Comparison of ENCODE assay signal across 12 cellular contexts in genomic region chr17:57984226-57984890, GRCh38. TPM values are rescaled to one million over a fixed set of nuclear protein-coding genes. Genes with fewer than 3 reads are reported as not detected.
DNase-seq lines count a peak whose midpoint lies in the region; ATAC-seq and TF ChIP-seq lines count a peak whose summit lies in the region.
"Had no signal": no experiment of that assay in that cellular context is flagged by ENCODE, and none has a peak within 500 bp of the region (broad histone marks: within the 10 kb centered on the region; RNA-seq: fewer than 3 reads in every experiment).

No MANE protein-coding gene starts in this region.

- H3K9ac ChIP-seq in SK-N-SH (peak overlapping the region; percentile 98; the same call in 1 of the 2 replicates), SK-N-MC (ENCODE audit: insufficient read length) (peak overlapping the region; percentile 87)

- H3K27ac ChIP-seq in SK-N-SH (ENCODE audit: low read depth in 2 of 2, low read length in 1 of 2) (peak overlapping the region; percentile 78 to 96; a peak in 3 of 4 replicates), SK-N-MC (peak overlapping the region; percentile 78), stomach (peak overlapping the region in 4 of 5 donors; percentile 97 to 100 (median 98))

- CTCF ChIA-PET in SK-N-SH (lab: Yijun Ruan, JAX): interaction anchor here (1.0 to 3.6 kb wide), 14 partner anchors 10 to 189 kb away, joined by 3 to 29 read pairs (median 4); partner anchors contain the start of gene CUEDC1

- H3K27ac Mint-ChIP-seq in immature natural killer cell: peak overlapping the region in 5 of 6 donors; percentile 4 to 84 (median 57)

- H3K4me3 ChIP-seq in SK-N-SH (ENCODE audit: low read depth in 2 of 2, low read length in 1 of 2) (peak overlapping the region; percentile 78 to 98; a peak in 3 of 4 replicates), SK-N-MC (peak overlapping the region; percentile 82), stomach (peak overlapping the region in 2 of 4 donors; percentile 6 to 23)

- no peaks in the 10 kb centered on the region for H3K9me2 ChIP-seq in SK-N-SH

- peak overlapping the region; percentile 67 to 96 (median 76) for H3K4me3 Mint-ChIP-seq in immature natural killer cell
- H3K4me3 Mint-ChIP-seq: activated CD4-positive, alpha-beta T cell treated with anti-CD3 and anti-CD28 coated beads, Interleukin-2, amount 10 ng/mL, durations not matched to agents 7 days and 5 days had no signal

- no peak for TF ChIP-seq RAD21 in SK-N-SH (IDR thresholded peaks at IDR 0.05; ENCODE audit: low read length)

- no peaks in the 10 kb centered on the region for H3K9me3 ChIP-seq in SK-N-SH
- no peaks in the 10 kb centered on the region for H3K9me3 ChIP-seq in SK-N-MC (ENCODE audit: low read depth, low read length)
- no peaks in the 10 kb centered on the region for H3K9me3 ChIP-seq in stomach

- H3K4me1 Mint-ChIP-seq in immature natural killer cell: peaks cover 69 to 83% of the 10 kb centered on the region in 2 donors

- peaks cover 47 to 62% of the 10 kb centered on the region in 2 experiments for H3K36me3 ChIP-seq in SK-N-SH (replicated peaks in 1 of 2; ENCODE audit: control insufficient read depth in 1 of 2, insufficient read depth in 2 of 2, low read length in 1 of 2)
- peaks cover 57% of the 10 kb centered on the region for H3K36me3 ChIP-seq in SK-N-MC (ENCODE audit: insufficient read depth, low read length)
- H3K36me3 ChIP-seq in stomach: peaks cover 17 to 40% (median 37%) of the 10 kb centered on the region in 4 donors

- peaks cover 84% of the 10 kb centered on the region for H3K79me2 ChIP-seq in SK-N-SH (ENCODE audit: insufficient read depth)

- DNase-seq in SK-N-SH (no peak), SK-N-MC (ENCODE audit: low read depth, low spot score) (no peak), immature natural killer cell (peak in 2 of 3 donors; percentile 22 to 33), stomach (no peak), G401 (ENCODE audit: low spot score) (no peak), NCI-H1694 treated with DMSO at 0.1 percent for 48 hours (lab: John Stamatoyannopoulos, UW) (no peak)
- DNase-seq: 8988T; activated CD4-positive, alpha-beta T cell treated with anti-CD3 and anti-CD28 coated beads, Interleukin-2, amount 10 ng/mL, durations not matched to agents 7 days and 5 days; amniotic stem cell; erythroblast had no signal

- WGBS in SK-N-SH (ENCODE audit: low lambda C conversion rate): 58% methylated on average over 4 of the region's 4 CpGs
- WGBS in stomach, 5 donors: 39 to 44% (median 43%) methylated on average over 4 of the region's 4 CpGs

- peaks cover 0 to 26% (median 12%) of the 10 kb centered on the region in 3 donors for H3K36me3 Mint-ChIP-seq in immature natural killer cell

- H3K27me3 ChIP-seq in SK-N-SH (ENCODE audit: insufficient read depth) (no peaks in the 10 kb centered on the region), stomach (no peaks in the 10 kb centered on the region)

- intact Hi-C loops in stomach (cut with DNase I; ENCODE audit: low total_unique reads): no loop called here

- POLR2A ChIA-PET in SK-N-SH (lab: Yijun Ruan, JAX): interaction anchor here (0.8 to 1.5 kb wide), 2 partner anchors 22 to 23 kb away, joined by 3 to 5 read pairs; partner anchors contain the start of gene SRSF1

- no peak for TF ChIP-seq EP300 in SK-N-SH (IDR thresholded peaks at IDR 0.05; ENCODE audit: borderline replicate concordance in 1 of 2, low read depth in 1 of 2, low read length in 1 of 2)
- no peak for TF ChIP-seq EP300 in stomach (IDR thresholded peaks at IDR 0.05)

- peak overlapping the region; percentile 91 for H3K4me2 ChIP-seq in SK-N-SH

- in situ Hi-C loops in G401 (cut with HindIII; ENCODE audit: low sequenced_read_pairs): no loop called here

- no peak for TF ChIP-seq CTCF in SK-N-SH (IDR thresholded peaks at IDR 0.05)
- no peak for TF ChIP-seq CTCF in stomach (IDR thresholded peaks at IDR 0.05)

- H4K20me1 ChIP-seq in SK-N-SH (ENCODE audit: insufficient read depth): peaks cover 58% of the 10 kb centered on the region

- H3K4me1 ChIP-seq in SK-N-SH (ENCODE audit: control insufficient read depth in 1 of 2, insufficient read depth in 2 of 2, low read depth in 1 of 2, low read length in 1 of 2) (peaks cover 18 to 52% of the 10 kb centered on the region in 2 experiments), stomach (peaks cover 41 to 77% (median 59%) of the 10 kb centered on the region in 4 donors)

- H3K27me3 Mint-ChIP-seq in immature natural killer cell (ENCODE audit: low read depth in 3 of 3): peaks cover 8 to 19% (median 11%) of the 10 kb centered on the region in 3 donors
- H3K27me3 Mint-ChIP-seq: activated CD4-positive, alpha-beta T cell treated with anti-CD3 and anti-CD28 coated beads, Interleukin-2, amount 10 ng/mL, durations not matched to agents 7 days and 5 days had no signal

- H3F3A ChIP-seq in SK-N-SH (replicated peaks; ENCODE audit: insufficient read depth): peaks cover 40% of the 10 kb centered on the region

- no peak for ATAC-seq in SK-N-SH treated with all-trans-retinoic acid at 6 μM for 48 hours
- no peak for ATAC-seq in HG02798 (IDR thresholded peaks at IDR 0.05; ENCODE audit: poor library complexity, unreplicated experiment)

- no peak overlapping the region for H2AFZ ChIP-seq in SK-N-SH (ENCODE audit: low read depth)

- H3K9me3 Mint-ChIP-seq in immature natural killer cell: no peaks in the 10 kb centered on the region
- H3K9me3 Mint-ChIP-seq: activated CD4-positive, alpha-beta T cell treated with anti-CD3 and anti-CD28 coated beads, Interleukin-2, amount 10 ng/mL, durations not matched to agents 7 days and 5 days had no signal

- no peak for TF ChIP-seq POLR2A in stomach (IDR thresholded peaks at IDR 0.05)

TF ChIP-seq in SK-N-SH, 30 proteins besides CTCF, POLR2A, EP300 and RAD21:
- TF ChIP-seq MXI1 (IDR thresholded peaks at IDR 0.05; ENCODE audit: low read depth, low read length) (0 out of 2 replicates have a peak, but pooled peaks have one; percentile 34), EZH2phosphoT487 (IDR thresholded peaks at IDR 0.05; ENCODE audit: borderline replicate concordance, low read depth) (no peak)

TF ChIP-seq in SK-N-SH treated with all-trans-retinoic acid at 6 μM for 48 hours, 23 proteins besides CTCF, POLR2A, EP300 and RAD21:
- no peak for TF ChIP-seq BACH2 (CRISPR knock-in tag; IDR thresholded peaks at IDR 0.05; ENCODE audit: borderline replicate concordance)

RNA-seq across cellular contexts. Expression of gene VEZF1, which starts 3.7 kb away (rescaled TPM):
- 35.1 and 43.0 TPM in 2 replicates for polyA plus RNA-seq in SK-N-SH (2012; rRNA removed)
- polyA plus RNA-seq in SK-N-SH (2012; cell fraction: cytosol; rRNA removed): 42.9 and 43.3 TPM in 2 replicates
- 27.8 and 49.4 TPM in 2 replicates for polyA plus RNA-seq in SK-N-SH (2012; cell fraction: nucleus; rRNA removed)
- 10 to 100 TPM; 35.8 to 54.1 (median 40.1) TPM for polyA plus RNA-seq in immature natural killer cell
- total RNA-seq in stomach: 100 to 1,000 TPM in 1 of 5 donors, 10 to 100 TPM in 3, 1 to 10 TPM in 1; 7.8 to 103 (median 31.0) TPM
- 10 to 100 TPM; 15.8 to 27.2 (median 19.7) TPM for polyA plus RNA-seq in stomach
- 22.7 and 37.4 TPM in 2 replicates for total RNA-seq in G401 (2014; rRNA removed; shearing (Covaris generic))

RNA-seq across cellular contexts. Expression of gene SRSF1, which starts 22.7 kb away (rescaled TPM):
- polyA plus RNA-seq in SK-N-SH (2012; rRNA removed) (248 and 291 TPM in 2 replicates), immature natural killer cell (10 to 100 TPM; 42.5 to 69.6 (median 55.8) TPM), stomach (10 to 100 TPM; 81.7 to 97.9 (median 84.0) TPM)
- 162 and 163 TPM in 2 replicates for polyA plus RNA-seq in SK-N-SH (2012; cell fraction: cytosol; rRNA removed)
- polyA plus RNA-seq in SK-N-SH (2012; cell fraction: nucleus; rRNA removed): 1,134 and 1,547 TPM in 2 replicates
- total RNA-seq in stomach: 100 to 1,000 TPM; 160 to 351 (median 242) TPM
- 461 and 585 TPM in 2 replicates for total RNA-seq in G401 (2014; rRNA removed; shearing (Covaris generic))

RNA-seq across cellular contexts. Expression of gene CUEDC1, which starts 29.1 kb away (rescaled TPM):
- 50.3 and 58.9 TPM in 2 replicates for polyA plus RNA-seq in SK-N-SH (2012; rRNA removed)
- polyA plus RNA-seq in SK-N-SH (2012; cell fraction: cytosol; rRNA removed): 25.4 and 31.6 TPM in 2 replicates
- 207 and 306 TPM in 2 replicates for polyA plus RNA-seq in SK-N-SH (2012; cell fraction: nucleus; rRNA removed)
- 1 to 10 TPM in 1 of 3 donors, under 1 TPM in 2; 0.43 to 2.5 (median 0.52) TPM for polyA plus RNA-seq in immature natural killer cell
- total RNA-seq in stomach: 100 to 1,000 TPM in 1 of 5 donors, 10 to 100 TPM in 4; 10.5 to 111 (median 23.6) TPM
- polyA plus RNA-seq in stomach: 10 to 100 TPM; 16.5 to 30.1 (median 19.8) TPM
- 26.7 and 42.3 TPM in 2 replicates for total RNA-seq in G401 (2014; rRNA removed; shearing (Covaris generic))

Comparison
In these comparisons a context has a peak if more than half of its experiments do, and no peak if none do; other contexts are left out.
1. DNase-seq: peak in immature natural killer cell (2 of 3); none in SK-N-SH (single experiment), SK-N-MC (single experiment), stomach (single experiment), G401 (single experiment) and NCI-H1694 treated with DMSO at 0.1 percent for 48 hours (single experiment).
2. RNA of gene CUEDC1, which starts 29.1 kb away (polyA plus RNA-seq): 25.4 to 306 TPM in SK-N-SH and 16.5 to 30.1 TPM in stomach; 0.43 to 2.5 TPM in immature natural killer cell; every median in the first group is over 4 times any median in the second.
3. Peak in every context shown above with its lines, with median percentiles within 50 percentile points of each other: H3K27ac ChIP-seq.